In genomic region chr2:143148757-143149156, GRCh38 we compare ENCODE assay signal across 14 cellular contexts. TPM values are rescaled to one million over a fixed set of nuclear protein-coding genes. Genes with fewer than 3 reads are reported as not detected.
DNase-seq lines count a peak whose midpoint lies in the region; ATAC-seq and TF ChIP-seq lines count a peak whose summit lies in the region.
"Had no signal": no experiment of that assay in that cellular context is flagged by ENCODE, and none has a peak within 500 bp of the region (broad histone marks: within the 10 kb centered on the region; RNA-seq: fewer than 3 reads in every experiment).

No MANE protein-coding gene starts in this region.

- peak; percentile 62 for ATAC-seq in GM21390 (IDR thresholded peaks at IDR 0.05; ENCODE audit: unreplicated experiment)
- peak; percentile 85 for ATAC-seq in HG03354 (IDR thresholded peaks at IDR 0.05; ENCODE audit: poor library complexity, severe bottlenecking, unreplicated experiment)

- TF ChIP-seq POLR2A in uterus (IDR thresholded peaks at IDR 0.05) = no peak

- TF ChIP-seq CTCF in uterus (IDR thresholded peaks at IDR 0.05) = no peak

- peaks cover 74% of the 10 kb centered on the region for H3K4me1 Mint-ChIP-seq in T-helper 1 cell treated with Interleukin-12 subunit alpha and Interleukin-12 subunit beta and Interleukin-4 antibody, amounts not matched to agents 30 μg/mL and 1 μg/mL, for 36 hours (ENCODE audit: low read depth)
- peaks cover 79 to 95% of the 10 kb centered on the region in 2 donors for H3K4me1 Mint-ChIP-seq in immature natural killer cell

- DNase-seq in T-helper 1 cell (no peak), immature natural killer cell (peak; percentile 14 to 43 (median 37)), NCI-H69 (lab: John Stamatoyannopoulos, UW) (no peak), NCI-H2196 (lab: John Stamatoyannopoulos, UW; ENCODE audit: unreplicated experiment) (no peak), uterus (no peak)
- DNase-seq: 8988T, cortex of kidney, mammary epithelial cell, NCI-H524 treated with DMSO at 0.1 percent for 48 hours, sigmoid colon had no signal

- H3K27me3 ChIP-seq in uterus = no peaks in the 10 kb centered on the region
- H3K27me3 ChIP-seq: sigmoid colon had no signal

- H3K9me3 Mint-ChIP-seq in T-helper 1 cell treated with Interleukin-12 subunit alpha and Interleukin-12 subunit beta and Interleukin-4 antibody, amounts not matched to agents 30 μg/mL and 1 μg/mL, for 36 hours = no peaks in the 10 kb centered on the region
- no peaks in the 10 kb centered on the region for H3K9me3 Mint-ChIP-seq in immature natural killer cell

- no peaks in the 10 kb centered on the region for H3K9me3 ChIP-seq in uterus
- H3K9me3 ChIP-seq: sigmoid colon had no signal

- H3K36me3 Mint-ChIP-seq in T-helper 1 cell treated with Interleukin-12 subunit alpha and Interleukin-12 subunit beta and Interleukin-4 antibody, amounts not matched to agents 30 μg/mL and 1 μg/mL, for 36 hours (ENCODE audit: low read depth) = peaks cover 32% of the 10 kb centered on the region
- peaks cover 0 to 3% (median 2%) of the 10 kb centered on the region in 3 donors for H3K36me3 Mint-ChIP-seq in immature natural killer cell

- no peak overlapping the region for H3K27ac ChIP-seq in uterus
- H3K27ac ChIP-seq: sigmoid colon had no signal

- H3K4me1 ChIP-seq in uterus = no peaks in the 10 kb centered on the region
- H3K4me1 ChIP-seq: sigmoid colon had no signal

- no peaks in the 10 kb centered on the region for H3K36me3 ChIP-seq in uterus
- H3K36me3 ChIP-seq: sigmoid colon had no signal

- peak overlapping the region; percentile 17 for H3K4me3 Mint-ChIP-seq in T-helper 1 cell treated with Interleukin-12 subunit alpha and Interleukin-12 subunit beta and Interleukin-4 antibody, amounts not matched to agents 30 μg/mL and 1 μg/mL, for 36 hours
- peak overlapping the region; percentile 51 to 67 (median 62) for H3K4me3 Mint-ChIP-seq in immature natural killer cell

- no peak overlapping the region for H3K4me3 ChIP-seq in uterus
- H3K4me3 ChIP-seq: sigmoid colon had no signal

- intact Hi-C loops in uterus (cut with DNase I; ENCODE audit: low total_unique reads) = no loop called here

- no peaks in the 10 kb centered on the region for H3K27me3 Mint-ChIP-seq in T-helper 1 cell treated with Interleukin-12 subunit alpha and Interleukin-12 subunit beta and Interleukin-4 antibody, amounts not matched to agents 30 μg/mL and 1 μg/mL, for 36 hours (ENCODE audit: low read depth)
- peaks cover 0 to 1% (median 0%) of the 10 kb centered on the region in 3 donors for H3K27me3 Mint-ChIP-seq in immature natural killer cell (ENCODE audit: low read depth in 3 of 3)

- H3K27ac Mint-ChIP-seq in T-helper 1 cell treated with Interleukin-12 subunit alpha and Interleukin-12 subunit beta and Interleukin-4 antibody, amounts not matched to agents 30 μg/mL and 1 μg/mL, for 36 hours = peak overlapping the region; percentile 53
- peak overlapping the region; percentile 69 to 92 (median 76) for H3K27ac Mint-ChIP-seq in immature natural killer cell

RNA-seq across cellular contexts. Expression of gene ARHGAP15, which starts 19.5 kb away (rescaled TPM):
- polyA plus RNA-seq in immature natural killer cell = 100 to 1,000 TPM; 107 to 168 (median 150) TPM
- total RNA-seq in uterus = 10 to 100 TPM in 1 of 4 donors, 1 to 10 TPM in 2, under 1 TPM in 1; 0.88 to 28.4 (median 6.6) TPM
- total RNA-seq: G401, mammary epithelial cell had no signal
- polyA plus RNA-seq: mammary epithelial cell had no signal

Comparison
In these comparisons a context has a peak if more than half of its experiments do, and no peak if none do; other contexts are left out.
1. DNase-seq: peak in immature natural killer cell (3 of 3); none in T-helper 1 cell (0 of 5), NCI-H69 (single experiment), NCI-H2196 (single experiment) and uterus (0 of 2).